Comparison of ENCODE assay signal across 27 cellular contexts in genomic region chr17:60443713-60444112, GRCh38. TPM values are rescaled to one million over a fixed set of nuclear protein-coding genes. Genes with fewer than 3 reads are reported as not detected.
DNase-seq lines count a peak whose midpoint lies in the region; ATAC-seq, FAIRE-seq and TF ChIP-seq lines count a peak whose summit lies in the region.
"Had no signal": no experiment of that assay in that cellular context is flagged by ENCODE, and none has a peak within 500 bp of the region (broad histone marks: within the 10 kb centered on the region; RNA-seq: fewer than 3 reads in every experiment).

No MANE protein-coding gene starts in this region.

- H3K9me1 ChIP-seq in K562 (ENCODE audit: control insufficient read depth, insufficient read depth, low read length): no peaks in the 10 kb centered on the region

- CTCF ChIA-PET in K562 (lab: Yijun Ruan, JAX; ENCODE audit: low intra/inter-chr PET ratio): no interaction called here
- CTCF ChIA-PET in CD8-positive, alpha-beta T cell (lab: Charles Lee): no interaction called here

- H3K36me3 Mint-ChIP-seq in CD8-positive, alpha-beta T cell: peaks cover 28% of the 10 kb centered on the region

- no peak overlapping the region for H2AFZ ChIP-seq in K562 (ENCODE audit: low read depth, low read length)
- H2AFZ ChIP-seq: PC-9 had no signal

- H3K9me3 ChIP-seq in K562 (replicated peaks; ENCODE audit: control insufficient read depth, insufficient read depth, low read depth, low read length) (no peaks in the 10 kb centered on the region), transverse colon (no peaks in the 10 kb centered on the region)
- no peaks in the 10 kb centered on the region for H3K9me3 ChIP-seq in CD8-positive, alpha-beta T cell (ENCODE audit: low read length)
- H3K9me3 ChIP-seq: BLaER1 treated with 17β-estradiol and CSF1 and Interleukin-3, amounts not matched to agents 10 nM and 100 nM; Caco-2; SJSA1 had no signal

- H3K79me2 ChIP-seq in K562 (ENCODE audit: control insufficient read depth, insufficient read depth, low read length): no peaks in the 10 kb centered on the region

- H3K4me3 ChIP-seq in K562: no peak overlapping the region
- no peak overlapping the region for H3K4me3 ChIP-seq in transverse colon
- no peak overlapping the region for H3K4me3 ChIP-seq in CD8-positive, alpha-beta T cell (ENCODE audit: low read depth, low read length)
- H3K4me3 ChIP-seq: BLaER1 treated with 17β-estradiol and CSF1 and Interleukin-3, amounts not matched to agents 10 nM and 100 nM; PC-9; SJSA1 had no signal

- H3K4me2 ChIP-seq in K562 (ENCODE audit: insufficient read depth, low read length): no peak overlapping the region
- H3K4me2 ChIP-seq: KMS-11, PC-9 had no signal

- peaks cover 10% of the 10 kb centered on the region; the same call in 1 of the 3 replicates for H3K36me3 ChIP-seq in K562 (ENCODE audit: control insufficient read depth, insufficient read depth, low read length)
- peaks cover 0 to 19% (median 8%) of the 10 kb centered on the region in 4 donors for H3K36me3 ChIP-seq in transverse colon
- peaks cover 5% of the 10 kb centered on the region for H3K36me3 ChIP-seq in CD8-positive, alpha-beta T cell (ENCODE audit: insufficient read depth, low read length)

- no peaks in the 10 kb centered on the region for H3K27me3 ChIP-seq in K562 (ENCODE audit: control insufficient read depth in 2 of 2, insufficient read depth in 2 of 2, low read length in 2 of 2)
- no peaks in the 10 kb centered on the region for H3K27me3 ChIP-seq in transverse colon
- no peaks in the 10 kb centered on the region for H3K27me3 ChIP-seq in CD8-positive, alpha-beta T cell (ENCODE audit: insufficient read depth, low read length)
- H3K27me3 ChIP-seq: BLaER1 treated with 17β-estradiol and CSF1 and Interleukin-3, amounts not matched to agents 10 nM and 100 nM; SJSA1 had no signal

- peaks cover 2% of the 10 kb centered on the region for H3K27me3 Mint-ChIP-seq in CD8-positive, alpha-beta T cell (ENCODE audit: low read depth)
- H3K27me3 Mint-ChIP-seq: CD4-positive, alpha-beta T cell had no signal

- H3K4me1 ChIP-seq in K562 (replicated peaks in 1 of 2; ENCODE audit: control insufficient read depth in 2 of 2, insufficient read depth in 2 of 2, low read length in 2 of 2): no peaks in the 10 kb centered on the region
- no peaks in the 10 kb centered on the region for H3K4me1 ChIP-seq in transverse colon
- no peaks in the 10 kb centered on the region for H3K4me1 ChIP-seq in CD8-positive, alpha-beta T cell (ENCODE audit: insufficient read depth, low read length)
- H3K4me1 ChIP-seq: Caco-2 had no signal

- FAIRE-seq in K562 (lab: Jason Lieb, UNC) (no peak), frontal cortex (lab: Jason Lieb, UNC) (no peak)
- FAIRE-seq: G401.6 had no signal

- POLR2A ChIA-PET in K562 (lab: Yijun Ruan, JAX): interaction anchor here (0.6 kb wide), 1 partner anchor 280 kb away, joined by 3 read pairs; no protein-coding TSS in a partner anchor
- POLR2A ChIA-PET in CD8-positive, alpha-beta T cell (lab: Charles Lee): no interaction called here

- H3K9ac ChIP-seq in K562 (ENCODE audit: insufficient read depth in 1 of 2, low read depth in 2 of 2, low read length in 2 of 2): no peak overlapping the region
- H3K9ac ChIP-seq: BLaER1 treated with 17β-estradiol and CSF1 and Interleukin-3, amounts not matched to agents 10 nM and 100 nM; KMS-11 had no signal

- no peaks in the 10 kb centered on the region for H3K9me3 Mint-ChIP-seq in CD8-positive, alpha-beta T cell
- H3K9me3 Mint-ChIP-seq: CD4-positive, alpha-beta T cell had no signal

- 72% methylated on average over 6 of the region's 6 CpGs for WGBS in K562 (ENCODE audit: insufficient coverage, low coverage, missing lambda C conversion rate)
- 69 to 84% methylated on average over 6 of the region's 6 CpGs for WGBS in transverse colon (ENCODE audit: low coverage in 1 of 2), 2 donors

- no peak for TF ChIP-seq RAD21 in K562 (CRISPR knock-in tag; conservative IDR thresholded peaks at IDR 0.05 in 1 of 2, IDR thresholded peaks at IDR 0.05 in 1 of 2)

- intact Hi-C loops in K562 (cut with micrococcal nuclease) (no loop called here), transverse colon (cut with DNase I; ENCODE audit: low total_unique reads) (no loop called here)
- intact Hi-C loops in CD8-positive, alpha-beta T cell (cut with DNase I, micrococcal nuclease): no loop called here

- no peak for TF ChIP-seq POLR2A in K562 (conservative IDR thresholded peaks at IDR 0.05)
- no peak for TF ChIP-seq POLR2A in transverse colon (IDR thresholded peaks at IDR 0.05)

- no TSS peak for BruUV-seq in K562 (replicated peaks; lab: Mats Ljungman, UMichigan)

- DNase-seq in COLO829 (ENCODE audit: low spot score) (peak; percentile 22), K562 (ENCODE audit: extremely low read depth in 1 of 4, low spot score in 3 of 4) (no peak), globus pallidus (ENCODE audit: low spot score) (peak; percentile 26), transverse colon (no peak), hippocampal formation (lab: John Stamatoyannopoulos, UW) (no peak), frontal cortex (ENCODE audit: low spot score in 2 of 2) (no peak)
- no peak for DNase-seq in CD8-positive, alpha-beta T cell
- DNase-seq: Caco-2; CD4-positive, alpha-beta T cell; GOT3; MM.1S; NCI-H1694; NCI-H2029 treated with DMSO at 0.1 percent for 48 hours; NCI-H526; NCI-H82; NK-92 treated with Interleukin-12 subunit alpha and Interleukin-12 subunit beta, amount 100 ng/mL, for 24 hours; PC-9; Right ventricle myocardium superior had no signal

- in situ Hi-C loops in K562 (cut with MboI) (no loop called here), transverse colon (cut with MboI; ENCODE audit: low pct_ligation_motif_present in 1 of 4, low pct_unique_long_range_greater_than_20kb in 1 of 4, low sequenced_read_pairs in 3 of 4) (loop anchor here in 3 of 4 donors (25.0 kb wide), 2 partner anchors 194 to 306 kb away; partner anchors contain the start of gene CA4 (in 2 of the 3))

- H4K20me1 ChIP-seq in K562 (replicated peaks; ENCODE audit: control insufficient read depth, insufficient read depth, low read length): no peaks in the 10 kb centered on the region

- H3K4me3 Mint-ChIP-seq in CD8-positive, alpha-beta T cell: no peak overlapping the region
- H3K4me3 Mint-ChIP-seq: CD4-positive, alpha-beta T cell had no signal

- no peak overlapping the region for H3K27ac Mint-ChIP-seq in CD8-positive, alpha-beta T cell
- H3K27ac Mint-ChIP-seq: CD4-positive, alpha-beta T cell had no signal

- TF ChIP-seq CTCF in K562 (IDR thresholded peaks at IDR 0.05 in 2 of 3, conservative IDR thresholded peaks at IDR 0.05 in 1 of 3; ENCODE audit: insufficient read depth in 2 of 3, low read depth in 1 of 3, low read length in 3 of 3) (no peak), subcutaneous adipose tissue (IDR thresholded peaks at IDR 0.05; ENCODE audit: low read depth) (peak; percentile 15), transverse colon (IDR thresholded peaks at IDR 0.05) (no peak)
- TF ChIP-seq CTCF in CD8-positive, alpha-beta T cell (IDR thresholded peaks at IDR 0.05): no peak

- H3K4me1 Mint-ChIP-seq in CD8-positive, alpha-beta T cell (ENCODE audit: low read depth): no peaks in the 10 kb centered on the region

- ATAC-seq in K562: no peak
- no peak for ATAC-seq in CD8-positive, alpha-beta T cell
- ATAC-seq: HCT116 had no signal

- H3K27ac ChIP-seq in K562 (ENCODE audit: extremely low read depth, low read depth, low read length) (no peak overlapping the region), transverse colon (no peak overlapping the region)
- H3K27ac ChIP-seq in CD8-positive, alpha-beta T cell (ENCODE audit: low read depth, low read length): no peak overlapping the region
- H3K27ac ChIP-seq: KMS-11, PC-9, SJSA1 had no signal

- TF ChIP-seq EP300 in K562 (IDR thresholded peaks at IDR 0.05; ENCODE audit: low read length): no peak
- no peak for TF ChIP-seq EP300 in transverse colon (IDR thresholded peaks at IDR 0.05; ENCODE audit: low read depth)

RNA-seq across cellular contexts. Expression of gene CHCT1, which starts 21.4 kb away (rescaled TPM):
- total RNA-seq in K562 (2011; cell fraction: chromatin; rRNA removed; ENCODE audit: low replicate concordance): not detected in 2 replicates
- not detected in 2 replicates for total RNA-seq in K562 (2011; cell fraction: nucleolus; rRNA removed)
- total RNA-seq in K562 (2011; cell fraction: nucleoplasm; rRNA removed): not detected in 2 replicates
- not detected in 2 replicates for total RNA-seq in K562 (2014; rRNA removed)
- total RNA-seq in K562 (2014; rRNA removed; fragmentation: Illumina TruSeq; extraction: Trizol): not detected in 2 replicates
- total RNA-seq in K562 (2015; rRNA removed; fragmentation: Illumina TruSeq; extraction: Trizol): not detected in 2 replicates
- total RNA-seq in K562 (2021): not detected in 2 replicates
- polyA plus RNA-seq in K562 (2011; rRNA removed): not detected in 2 replicates
- polyA plus RNA-seq in K562 (2011; cell fraction: cytosol; rRNA removed): 0.07 TPM in 1 of 2 replicates, not detected in the other
- polyA plus RNA-seq in K562 (2011; cell fraction: nucleus; rRNA removed): not detected in 2 replicates
- not detected in 2 replicates for polyA plus RNA-seq in K562 (2012)
- polyA plus RNA-seq in K562 (2014; fragmentation: Illumina TruSeq; extraction: Trizol): not detected in 2 replicates
- polyA plus RNA-seq in K562 (2014; fragmentation: Nextera tagmentation; extraction: Ambion mirVana): not detected
- not detected in 2 replicates for polyA plus RNA-seq in K562 (2014; rRNA removed)
- not detected in 2 replicates for polyA minus RNA-seq in K562 (2011; rRNA and poly(A)+ RNA removed)
- polyA minus RNA-seq in K562 (2011; cell fraction: cytosol; rRNA and poly(A)+ RNA removed): not detected in 2 replicates
- polyA minus RNA-seq in K562 (2011; cell fraction: nucleus; rRNA and poly(A)+ RNA removed): not detected in 2 replicates
- not detected for total RNA-seq in subcutaneous adipose tissue
- not detected for total RNA-seq in transverse colon
- total RNA-seq in frontal cortex: not detected
- total RNA-seq in CD8-positive, alpha-beta T cell: not detected
- total RNA-seq: A172; Caco-2; CD4-positive, alpha-beta T cell; PC-9; Right ventricle myocardium superior; RPMI7951; SJSA1 had no signal
- polyA plus RNA-seq: AG04450 had no signal

RNA-seq across cellular contexts. Expression of gene USP32, which starts 51.8 kb away (rescaled TPM):
- total RNA-seq in K562 (2011; cell fraction: chromatin; rRNA removed; ENCODE audit: low replicate concordance): 97.3 and 280 TPM in 2 replicates
- 42.9 and 54.7 TPM in 2 replicates for total RNA-seq in K562 (2011; cell fraction: nucleolus; rRNA removed)
- 86.6 and 92.1 TPM in 2 replicates for total RNA-seq in K562 (2011; cell fraction: nucleoplasm; rRNA removed)
- total RNA-seq in K562 (2014; rRNA removed) (33.6 and 36.0 TPM in 2 replicates), K562 (2014; rRNA removed; fragmentation: Illumina TruSeq; extraction: Trizol) (52.3 and 58.6 TPM in 2 replicates), K562 (2015; rRNA removed; fragmentation: Illumina TruSeq; extraction: Trizol) (56.3 and 60.6 TPM in 2 replicates), K562 (2021) (52.4 and 57.1 TPM in 2 replicates), subcutaneous adipose tissue (10 to 100 TPM; 65.1 to 80.1 (median 77.2) TPM), transverse colon (10 to 100 TPM; 14.7 to 86.0 (median 54.8) TPM), frontal cortex (91.7 TPM)
- polyA plus RNA-seq in K562 (2011; rRNA removed) (48.8 and 69.3 TPM in 2 replicates), K562 (2014; fragmentation: Illumina TruSeq; extraction: Trizol) (41.1 and 47.1 TPM in 2 replicates), K562 (2014; fragmentation: Nextera tagmentation; extraction: Ambion mirVana) (10 to 100 TPM; 18.0 to 19.7 TPM), K562 (2014; rRNA removed) (31.6 and 35.6 TPM in 2 replicates)
- 20.4 and 25.9 TPM in 2 replicates for polyA plus RNA-seq in K562 (2011; cell fraction: cytosol; rRNA removed)
- polyA plus RNA-seq in K562 (2011; cell fraction: nucleus; rRNA removed): 43.0 and 49.3 TPM in 2 replicates
- polyA plus RNA-seq in K562 (2012): 32.0 and 43.0 TPM in 2 replicates
- polyA minus RNA-seq in K562 (2011; rRNA and poly(A)+ RNA removed): 98.5 and 105 TPM in 2 replicates
- polyA minus RNA-seq in K562 (2011; cell fraction: cytosol; rRNA and poly(A)+ RNA removed): 41.5 and 42.5 TPM in 2 replicates
- 26.4 and 48.5 TPM in 2 replicates for polyA minus RNA-seq in K562 (2011; cell fraction: nucleus; rRNA and poly(A)+ RNA removed)
- total RNA-seq in CD8-positive, alpha-beta T cell: 10 to 100 TPM; 24.7 to 26.3 TPM

Comparison
In these comparisons a context has a peak if more than half of its experiments do, and no peak if none do; other contexts are left out.
1. DNase-seq: peak in COLO829 (single experiment) and globus pallidus (single experiment); none in K562 (0 of 4), transverse colon (single experiment), hippocampal formation (0 of 2), frontal cortex (0 of 2) and CD8-positive, alpha-beta T cell (0 of 7).